ENCODE assay signal across 21 cellular contexts in the genomic region with DNA sequence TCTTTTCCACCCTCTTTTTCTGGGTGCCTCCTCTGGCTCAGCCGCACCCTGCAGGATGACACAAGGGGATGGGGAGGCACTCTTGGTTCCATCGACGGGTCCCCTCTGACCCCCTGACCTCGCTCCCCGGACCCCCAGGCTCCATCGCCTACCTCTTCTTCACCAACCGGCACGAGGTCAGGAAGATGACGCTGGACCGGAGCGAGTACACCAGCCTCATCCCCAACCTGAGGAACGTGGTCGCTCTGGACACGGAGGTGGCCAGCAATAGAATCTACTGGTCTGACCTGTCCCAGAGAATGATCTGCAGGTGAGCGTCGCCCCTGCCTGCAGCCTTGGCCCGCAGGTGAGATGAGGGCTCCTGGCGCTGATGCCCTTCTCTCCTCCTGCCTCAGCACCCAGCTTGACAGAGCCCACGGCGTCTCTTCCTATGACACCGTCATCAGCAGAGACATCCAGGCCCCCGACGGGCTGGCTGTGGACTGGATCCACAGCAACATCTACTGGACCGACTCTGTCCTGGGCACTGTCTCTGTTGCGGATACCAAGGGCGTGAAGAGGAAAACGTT. TPM values are rescaled to one million over a fixed set of nuclear protein-coding genes. Genes with fewer than 3 reads are reported as not detected.
A peak's percentile ranks its signal among the peaks of the same experiment; 100 is the strongest.
DNase-seq lines count a peak whose midpoint lies in the region; ATAC-seq, FAIRE-seq and TF ChIP-seq lines count a peak whose summit lies in the region.
"Had no signal": no experiment of that assay in that cellular context is flagged by ENCODE, and none has a peak within 500 bp of the region (broad histone marks: within the 10 kb centered on the region; RNA-seq: fewer than 3 reads in every experiment).

No MANE protein-coding gene starts in this region.

- H3K9me1 ChIP-seq in K562 (ENCODE audit: control insufficient read depth, insufficient read depth, low read length) = peaks cover 4% of the 10 kb centered on the region

- TF ChIP-seq CTCF in K562 (IDR thresholded peaks at IDR 0.05 in 2 of 3, conservative IDR thresholded peaks at IDR 0.05 in 1 of 3; ENCODE audit: insufficient read depth in 2 of 3, low read depth in 1 of 3, low read length in 3 of 3) (no peak), esophagus squamous epithelium (IDR thresholded peaks at IDR 0.05) (no peak)

- H3K9me3 ChIP-seq in NT2/D1 (ENCODE audit: insufficient read depth, low read length) = no peaks in the 10 kb centered on the region
- H3K9me3 ChIP-seq in K562 (replicated peaks; ENCODE audit: control insufficient read depth, insufficient read depth, low read depth, low read length) = no peaks in the 10 kb centered on the region
- peaks cover 0 to under 1% of the 10 kb centered on the region in 2 donors for H3K9me3 ChIP-seq in neuronal stem cell (replicated peaks in 1 of 2; ENCODE audit: control insufficient read depth in 2 of 2, insufficient read depth in 1 of 2, low read depth in 1 of 2, low read length in 2 of 2)
- H3K9me3 ChIP-seq in HAP-1 = no peaks in the 10 kb centered on the region
- H3K9me3 ChIP-seq in CD8-positive, alpha-beta memory T cell (ENCODE audit: low read length) = no peaks in the 10 kb centered on the region
- H3K9me3 ChIP-seq in esophagus squamous epithelium = no peaks in the 10 kb centered on the region
- H3K9me3 ChIP-seq: SJCRH30 had no signal

- no peak overlapping the region for H2AK5ac ChIP-seq in neuronal stem cell (ENCODE audit: low read depth, low read length)

- peak overlapping the region; percentile 67 for H3K23ac ChIP-seq in neuronal stem cell (ENCODE audit: low read depth, low read length, poor library complexity)

- TF ChIP-seq RAD21 in K562 (CRISPR knock-in tag; conservative IDR thresholded peaks at IDR 0.05 in 1 of 2, IDR thresholded peaks at IDR 0.05 in 1 of 2) = no peak

- peaks cover 2% of the 10 kb centered on the region for H3K4me1 Mint-ChIP-seq in activated CD4-positive, alpha-beta memory T cell treated with anti-CD3 and anti-CD28 coated beads, Interleukin-2, amount 10 ng/mL, durations not matched to agents 7 days and 5 days
- no peaks in the 10 kb centered on the region for H3K4me1 Mint-ChIP-seq in activated CD4-positive, alpha-beta memory T cell treated with anti-CD3 and anti-CD28 coated beads for 36 hours (ENCODE audit: low read depth)
- H3K4me1 Mint-ChIP-seq in CD8-positive, alpha-beta memory T cell = no peaks in the 10 kb centered on the region

- H2BK5ac ChIP-seq in neuronal stem cell (ENCODE audit: low read length) = no peak overlapping the region

- no peaks in the 10 kb centered on the region for H3K27me3 ChIP-seq in NT2/D1 (ENCODE audit: insufficient read depth, insufficient read length)
- H3K27me3 ChIP-seq in K562 (ENCODE audit: control insufficient read depth in 2 of 2, insufficient read depth in 2 of 2, low read length in 2 of 2) = no peaks in the 10 kb centered on the region
- no peaks in the 10 kb centered on the region for H3K27me3 ChIP-seq in neuronal stem cell (ENCODE audit: control insufficient read depth in 3 of 3, insufficient read depth in 3 of 3, low read depth in 1 of 3, low read length in 3 of 3)
- H3K27me3 ChIP-seq in HAP-1 (ENCODE audit: low read depth) = no peaks in the 10 kb centered on the region
- no peaks in the 10 kb centered on the region for H3K27me3 ChIP-seq in CD8-positive, alpha-beta memory T cell (ENCODE audit: insufficient read depth, low read length, poor library complexity, severe bottlenecking)
- no peaks in the 10 kb centered on the region for H3K27me3 ChIP-seq in esophagus squamous epithelium
- H3K27me3 ChIP-seq: SJCRH30 had no signal

- peaks cover 9% of the 10 kb centered on the region for H4K20me1 ChIP-seq in K562 (replicated peaks; ENCODE audit: control insufficient read depth, insufficient read depth, low read length)

- peaks cover 96% of the 10 kb centered on the region for H3K36me3 ChIP-seq in NT2/D1 (ENCODE audit: insufficient read depth, insufficient read length, low read length)
- H3K36me3 ChIP-seq in K562 (ENCODE audit: control insufficient read depth, insufficient read depth, low read length) = peaks cover 98% of the 10 kb centered on the region
- peaks cover 69 to 99% of the 10 kb centered on the region in 2 donors for H3K36me3 ChIP-seq in neuronal stem cell (replicated peaks in 1 of 2; ENCODE audit: control insufficient read depth in 2 of 2, insufficient read depth in 2 of 2, low read length in 2 of 2)
- H3K36me3 ChIP-seq in HAP-1 (replicated peaks) = peaks cover 97% of the 10 kb centered on the region
- peaks cover 8% of the 10 kb centered on the region for H3K36me3 ChIP-seq in CD8-positive, alpha-beta memory T cell (ENCODE audit: insufficient read depth, low read length)
- H3K36me3 ChIP-seq in esophagus squamous epithelium = peaks cover 55 to 100% (median 96%) of the 10 kb centered on the region in 3 donors

- no peak overlapping the region for H3K4me3 Mint-ChIP-seq in activated CD4-positive, alpha-beta memory T cell treated with anti-CD3 and anti-CD28 coated beads, Interleukin-2, amount 10 ng/mL, durations not matched to agents 7 days and 5 days
- no peak overlapping the region for H3K4me3 Mint-ChIP-seq in activated CD4-positive, alpha-beta memory T cell treated with anti-CD3 and anti-CD28 coated beads for 36 hours
- H3K4me3 Mint-ChIP-seq in CD8-positive, alpha-beta memory T cell = no peak overlapping the region

- H3K4me1 ChIP-seq in NT2/D1 (ENCODE audit: insufficient read depth, insufficient read length) (peaks cover 13% of the 10 kb centered on the region), K562 (replicated peaks in 1 of 2; ENCODE audit: control insufficient read depth in 2 of 2, insufficient read depth in 2 of 2, low read length in 2 of 2) (peaks cover 0 to 8% of the 10 kb centered on the region in 2 experiments; a peak in 1 of 5 replicates), neuronal stem cell (ENCODE audit: control insufficient read depth in 2 of 2, insufficient read depth in 1 of 2, low read depth in 1 of 2, low read length in 2 of 2) (no peaks in the 10 kb centered on the region), HAP-1 (no peaks in the 10 kb centered on the region), esophagus squamous epithelium (no peaks in the 10 kb centered on the region)
- H3K4me1 ChIP-seq in CD8-positive, alpha-beta memory T cell (ENCODE audit: insufficient read depth, low read length) = no peaks in the 10 kb centered on the region
- H3K4me1 ChIP-seq: SJCRH30 had no signal

- in situ Hi-C loops in K562 (cut with MboI) (no loop called here), HAP-1 (cut with MboI; ENCODE audit: low sequenced_read_pairs) (loop anchor here (25.0 kb wide), 1 partner anchor 951 kb away; no protein-coding TSS in a partner anchor)

- peaks cover 8% of the 10 kb centered on the region for H3K79me1 ChIP-seq in neuronal stem cell (ENCODE audit: low read depth, low read length)

- no peak overlapping the region for H4K91ac ChIP-seq in neuronal stem cell (ENCODE audit: low read depth, low read length, poor library complexity)

- H2BK120ac ChIP-seq in neuronal stem cell (ENCODE audit: low read depth, low read length) = no peak overlapping the region

- H3K27me3 Mint-ChIP-seq in activated CD4-positive, alpha-beta memory T cell treated with anti-CD3 and anti-CD28 coated beads, Interleukin-2, amount 10 ng/mL, durations not matched to agents 7 days and 5 days = no peaks in the 10 kb centered on the region
- H3K27me3 Mint-ChIP-seq in activated CD4-positive, alpha-beta memory T cell treated with anti-CD3 and anti-CD28 coated beads for 36 hours = no peaks in the 10 kb centered on the region
- no peaks in the 10 kb centered on the region for H3K27me3 Mint-ChIP-seq in CD8-positive, alpha-beta memory T cell

- intact Hi-C loops in activated CD4-positive, alpha-beta memory T cell treated with anti-CD3 and anti-CD28 coated beads for 36 hours (cut with micrococcal nuclease) = no loop called here
- intact Hi-C loops in K562 (cut with micrococcal nuclease) = no loop called here
- intact Hi-C loops in esophagus squamous epithelium (cut with DNase I) = no loop called here

- no peak overlapping the region for H3K4ac ChIP-seq in neuronal stem cell (ENCODE audit: low read length)

- POLR2A ChIA-PET in activated CD4-positive, alpha-beta memory T cell treated with anti-CD3 and anti-CD28 coated beads, Interleukin-2, amount 10 ng/mL, durations not matched to agents 7 days and 5 days (lab: Charles Lee) = no interaction called here
- POLR2A ChIA-PET in activated CD4-positive, alpha-beta memory T cell treated with anti-CD3 and anti-CD28 coated beads for 36 hours (lab: Charles Lee) = no interaction called here
- POLR2A ChIA-PET in K562 (lab: Yijun Ruan, JAX) = interaction anchor here (1.0 to 1.7 kb wide), 3 partner anchors 8 to 9 kb away, joined by 4 to 6 read pairs (median 4); no protein-coding TSS in a partner anchor
- POLR2A ChIA-PET in CD8-positive, alpha-beta memory T cell (lab: Charles Lee) = interaction anchor here (0.7 kb wide), 1 partner anchor 18 kb away, joined by 4 read pairs; no protein-coding TSS in a partner anchor

- 92% methylated on average over 23 of the region's 27 CpGs for WGBS in K562 (ENCODE audit: insufficient coverage, low coverage, missing lambda C conversion rate)
- no CpG with 5 or more reads among the region's 27 CpGs for WGBS in neuronal stem cell (ENCODE audit: extremely low coverage in 2 of 2, insufficient read length in 2 of 2, insufficient replicate concordance in 1 of 2), 2 donors
- WGBS in esophagus squamous epithelium, 2 donors = 100% methylated on average over 1 to 2 of the region's 27 CpGs

- ATAC-seq in K562 = no peak

- peaks cover 36% of the 10 kb centered on the region for H3K79me2 ChIP-seq in K562 (ENCODE audit: control insufficient read depth, insufficient read depth, low read length)

- H2BK15ac ChIP-seq in neuronal stem cell (ENCODE audit: low read length) = no peak overlapping the region

- no peak for DNase-seq in activated CD4-positive, alpha-beta memory T cell treated with anti-CD3 and anti-CD28 coated beads, Interleukin-2, amount 10 ng/mL, durations not matched to agents 7 days and 5 days
- no peak for DNase-seq in activated CD4-positive, alpha-beta memory T cell treated with anti-CD3 and anti-CD28 coated beads for 36 hours
- DNase-seq in NT2/D1 (ENCODE audit: low read depth, low spot score) = no peak
- DNase-seq in K562 (ENCODE audit: extremely low read depth in 1 of 4, low spot score in 3 of 4) = peak in 1 of 4 experiments; percentile 20
- no peak for DNase-seq in neuronal stem cell (ENCODE audit: low spot score)
- DNase-seq in HAP-1 (ENCODE audit: low spot score in 2 of 2) = no peak
- DNase-seq in CD8-positive, alpha-beta memory T cell = no peak
- DNase-seq in esophagus squamous epithelium (lab: John Stamatoyannopoulos, UW) = no peak
- DNase-seq: AML-193, DMS 273 treated with DMSO at 0.1 percent for 48 hours, DND-41, GM23248, NCI-H1417 treated with DMSO at 0.1 percent for 48 hours, NCI-H187 treated with DMSO at 0.1 percent for 48 hours, NCI-H2227 treated with DMSO at 0.1 percent for 48 hours, NCI-H510A treated with DMSO at 0.1 percent for 48 hours, NCI-H774, PC-9, SJCRH30 had no signal

- H2BK12ac ChIP-seq in neuronal stem cell (ENCODE audit: low read length) = no peak overlapping the region

- no peak overlapping the region for H3K18ac ChIP-seq in neuronal stem cell (ENCODE audit: low read length)

- peaks cover 70% of the 10 kb centered on the region for H3K36me3 Mint-ChIP-seq in activated CD4-positive, alpha-beta memory T cell treated with anti-CD3 and anti-CD28 coated beads, Interleukin-2, amount 10 ng/mL, durations not matched to agents 7 days and 5 days (ENCODE audit: low read depth)
- H3K36me3 Mint-ChIP-seq in activated CD4-positive, alpha-beta memory T cell treated with anti-CD3 and anti-CD28 coated beads for 36 hours = peaks cover 56% of the 10 kb centered on the region
- H3K36me3 Mint-ChIP-seq in CD8-positive, alpha-beta memory T cell = peaks cover 6 to 68% (median 10%) of the 10 kb centered on the region in 3 donors

- H3K27ac Mint-ChIP-seq in activated CD4-positive, alpha-beta memory T cell treated with anti-CD3 and anti-CD28 coated beads, Interleukin-2, amount 10 ng/mL, durations not matched to agents 7 days and 5 days = peak overlapping the region; percentile 44
- H3K27ac Mint-ChIP-seq in activated CD4-positive, alpha-beta memory T cell treated with anti-CD3 and anti-CD28 coated beads for 36 hours = no peak overlapping the region
- peak overlapping the region in 1 of 8 donors; percentile 29 for H3K27ac Mint-ChIP-seq in CD8-positive, alpha-beta memory T cell

- H4K8ac ChIP-seq in neuronal stem cell (ENCODE audit: low read depth, low read length) = no peak overlapping the region

- TF ChIP-seq EP300 in K562 (IDR thresholded peaks at IDR 0.05; ENCODE audit: low read length) = no peak

- CTCF ChIA-PET in activated CD4-positive, alpha-beta memory T cell treated with anti-CD3 and anti-CD28 coated beads, Interleukin-2, amount 10 ng/mL, durations not matched to agents 7 days and 5 days (lab: Charles Lee) = no interaction called here
- CTCF ChIA-PET in activated CD4-positive, alpha-beta memory T cell treated with anti-CD3 and anti-CD28 coated beads for 36 hours (lab: Charles Lee) = interaction anchor here (1.6 kb wide), 1 partner anchor 13 kb away, joined by 6 read pairs; no protein-coding TSS in a partner anchor
- CTCF ChIA-PET in K562 (lab: Yijun Ruan, JAX; ENCODE audit: low intra/inter-chr PET ratio) = interaction anchor here (0.6 kb wide), 1 partner anchor 12 kb away, joined by 3 read pairs; no protein-coding TSS in a partner anchor
- CTCF ChIA-PET in CD8-positive, alpha-beta memory T cell (lab: Charles Lee) = interaction anchor here (1.5 kb wide), 1 partner anchor 78 kb away, joined by 3 read pairs; no protein-coding TSS in a partner anchor

- H3K4me2 ChIP-seq in K562 (ENCODE audit: insufficient read depth, low read length) = no peak overlapping the region
- no peak overlapping the region for H3K4me2 ChIP-seq in neuronal stem cell (ENCODE audit: insufficient read depth, low read length, poor library complexity, severe bottlenecking)
- H3K4me2 ChIP-seq: PC-9 had no signal

- H2AFZ ChIP-seq in K562 (ENCODE audit: low read depth, low read length) = no peak overlapping the region
- no peak overlapping the region for H2AFZ ChIP-seq in neuronal stem cell (ENCODE audit: low read length)
- H2AFZ ChIP-seq: GM23248, PC-9 had no signal

- FAIRE-seq in K562 (lab: Jason Lieb, UNC) = no peak

- H3K4me3 ChIP-seq in NT2/D1 (ENCODE audit: insufficient read length, low read depth) (no peak overlapping the region), K562 (no peak overlapping the region), neuronal stem cell (ENCODE audit: low read length in 2 of 2) (no peak overlapping the region), HAP-1 (no peak overlapping the region), esophagus squamous epithelium (no peak overlapping the region)
- H3K4me3 ChIP-seq in CD8-positive, alpha-beta memory T cell (ENCODE audit: low read length) = no peak overlapping the region
- H3K4me3 ChIP-seq: GM23248, PC-9, SJCRH30 had no signal

- H3K9ac ChIP-seq in NT2/D1 (ENCODE audit: insufficient read length, low read depth) (peak overlapping the region; percentile 38), K562 (ENCODE audit: insufficient read depth in 1 of 2, low read depth in 2 of 2, low read length in 2 of 2) (0 out of 4 replicates have a peak overlapping the region, but pooled peaks of 1 of the 2 experiments have one; percentile 22), neuronal stem cell (ENCODE audit: low read depth, low read length, poor library complexity) (no peak overlapping the region)
- H3K9ac ChIP-seq: GM23248 had no signal

- TF ChIP-seq POLR2A in K562 (conservative IDR thresholded peaks at IDR 0.05) (no peak), esophagus squamous epithelium (IDR thresholded peaks at IDR 0.05) (no peak)

- BruUV-seq in K562 (replicated peaks; lab: Mats Ljungman, UMichigan) = TSS peak; percentile 6

- H3K27ac ChIP-seq in K562 (ENCODE audit: extremely low read depth, low read depth, low read length) (no peak overlapping the region), neuronal stem cell (replicated peaks; ENCODE audit: low read length) (no peak overlapping the region), esophagus squamous epithelium (no peak overlapping the region)
- H3K27ac ChIP-seq in CD8-positive, alpha-beta memory T cell (ENCODE audit: low read depth, low read length) = no peak overlapping the region
- H3K27ac ChIP-seq: 22Rv1, C4-2B, GM23248, PC-9, SJCRH30 had no signal

- H3K14ac ChIP-seq in neuronal stem cell (ENCODE audit: low read length) = no peak overlapping the region

- no peaks in the 10 kb centered on the region for H3K9me3 Mint-ChIP-seq in activated CD4-positive, alpha-beta memory T cell treated with anti-CD3 and anti-CD28 coated beads, Interleukin-2, amount 10 ng/mL, durations not matched to agents 7 days and 5 days
- H3K9me3 Mint-ChIP-seq in activated CD4-positive, alpha-beta memory T cell treated with anti-CD3 and anti-CD28 coated beads for 36 hours = no peaks in the 10 kb centered on the region
- H3K9me3 Mint-ChIP-seq in CD8-positive, alpha-beta memory T cell = no peaks in the 10 kb centered on the region

RNA-seq across cellular contexts. Expression of a gene that starts 24.0 kb away (rescaled TPM):
- total RNA-seq in activated CD4-positive, alpha-beta memory T cell treated with anti-CD3 and anti-CD28 coated beads, Interleukin-2, amount 10 ng/mL, durations not matched to agents 7 days and 5 days = 100 to 1,000 TPM; 150 to 160 TPM
- total RNA-seq in activated CD4-positive, alpha-beta memory T cell treated with anti-CD3 and anti-CD28 coated beads for 36 hours = 10 to 100 TPM; 71.3 to 81.6 TPM
- 854 and 2,497 TPM in 2 replicates for total RNA-seq in K562 (2011; cell fraction: chromatin; rRNA removed; ENCODE audit: low replicate concordance)
- total RNA-seq in K562 (2011; cell fraction: nucleolus; rRNA removed) = 1,644 and 1,749 TPM in 2 replicates
- total RNA-seq in K562 (2011; cell fraction: nucleoplasm; rRNA removed) = 955 and 1,119 TPM in 2 replicates
- total RNA-seq in K562 (2014; rRNA removed) = 84.9 and 95.7 TPM in 2 replicates
- 47.0 and 56.0 TPM in 2 replicates for total RNA-seq in K562 (2014; rRNA removed; fragmentation: Illumina TruSeq; extraction: Trizol)
- 76.0 and 82.3 TPM in 2 replicates for total RNA-seq in K562 (2015; rRNA removed; fragmentation: Illumina TruSeq; extraction: Trizol)
- 114 and 121 TPM in 2 replicates for total RNA-seq in K562 (2021)
- 75.7 and 124 TPM in 2 replicates for polyA plus RNA-seq in K562 (2011; rRNA removed)
- polyA plus RNA-seq in K562 (2011; cell fraction: cytosol; rRNA removed) = 68.3 and 70.8 TPM in 2 replicates
- polyA plus RNA-seq in K562 (2011; cell fraction: nucleus; rRNA removed) = 163 and 213 TPM in 2 replicates
- polyA plus RNA-seq in K562 (2012) = 63.2 and 82.8 TPM in 2 replicates
- polyA plus RNA-seq in K562 (2014; fragmentation: Illumina TruSeq; extraction: Trizol) = 56.3 and 63.5 TPM in 2 replicates
- polyA plus RNA-seq in K562 (2014; fragmentation: Nextera tagmentation; extraction: Ambion mirVana) = 10 to 100 TPM; 19.9 to 28.4 TPM
- polyA plus RNA-seq in K562 (2014; rRNA removed) = 44.5 and 59.5 TPM in 2 replicates
- polyA minus RNA-seq in K562 (2011; rRNA and poly(A)+ RNA removed) = 187 and 204 TPM in 2 replicates
- 172 and 211 TPM in 2 replicates for polyA minus RNA-seq in K562 (2011; cell fraction: cytosol; rRNA and poly(A)+ RNA removed)
- 282 and 354 TPM in 2 replicates for polyA minus RNA-seq in K562 (2011; cell fraction: nucleus; rRNA and poly(A)+ RNA removed)
- 54.8 TPM for polyA plus RNA-seq in neuronal stem cell (2013, experiment 1 of 2)
- polyA plus RNA-seq in neuronal stem cell (2013, experiment 2 of 2) = 55.5 TPM
- 10 to 100 TPM; 27.7 to 35.1 TPM for total RNA-seq in CD8-positive, alpha-beta memory T cell
- polyA plus RNA-seq in CD8-positive, alpha-beta memory T cell = 8.2 TPM
- total RNA-seq in esophagus squamous epithelium = 100 to 1,000 TPM in 3 of 4 donors, 10 to 100 TPM in 1; 58.9 to 207 (median 149) TPM

RNA-seq across cellular contexts. Expression of a gene that starts 42.4 kb away (rescaled TPM):
- total RNA-seq in activated CD4-positive, alpha-beta memory T cell treated with anti-CD3 and anti-CD28 coated beads, Interleukin-2, amount 10 ng/mL, durations not matched to agents 7 days and 5 days = 10 to 100 TPM; 68.2 to 72.1 TPM
- total RNA-seq in activated CD4-positive, alpha-beta memory T cell treated with anti-CD3 and anti-CD28 coated beads for 36 hours = 10 to 100 TPM; 64.1 to 70.3 TPM
- total RNA-seq in K562 (2011; cell fraction: chromatin; rRNA removed; ENCODE audit: low replicate concordance) = 42.4 and 88.4 TPM in 2 replicates
- total RNA-seq in K562 (2011; cell fraction: nucleolus; rRNA removed) = 65.7 and 76.1 TPM in 2 replicates
- total RNA-seq in K562 (2011; cell fraction: nucleoplasm; rRNA removed) = 69.6 and 78.4 TPM in 2 replicates
- total RNA-seq in K562 (2014; rRNA removed) (154 and 188 TPM in 2 replicates), K562 (2014; rRNA removed; fragmentation: Illumina TruSeq; extraction: Trizol) (72.8 and 75.2 TPM in 2 replicates), K562 (2015; rRNA removed; fragmentation: Illumina TruSeq; extraction: Trizol) (82.0 and 82.5 TPM in 2 replicates), K562 (2021) (106 and 111 TPM in 2 replicates), esophagus squamous epithelium (10 to 100 TPM in 1 of 4 donors, 1 to 10 TPM in 3; 2.9 to 10.9 (median 6.3) TPM)
- polyA plus RNA-seq in K562 (2011; rRNA removed) (44.3 and 52.6 TPM in 2 replicates), K562 (2014; fragmentation: Illumina TruSeq; extraction: Trizol) (39.1 and 41.6 TPM in 2 replicates), K562 (2014; fragmentation: Nextera tagmentation; extraction: Ambion mirVana) (10 to 100 TPM; 18.2 to 26.8 TPM), K562 (2014; rRNA removed) (60.9 and 66.7 TPM in 2 replicates)
- polyA plus RNA-seq in K562 (2011; cell fraction: cytosol; rRNA removed) = 44.2 and 55.5 TPM in 2 replicates
- 63.2 and 80.4 TPM in 2 replicates for polyA plus RNA-seq in K562 (2011; cell fraction: nucleus; rRNA removed)
- 45.4 and 60.6 TPM in 2 replicates for polyA plus RNA-seq in K562 (2012)
- polyA minus RNA-seq in K562 (2011; rRNA and poly(A)+ RNA removed) = 102 and 155 TPM in 2 replicates
- 81.5 and 101 TPM in 2 replicates for polyA minus RNA-seq in K562 (2011; cell fraction: cytosol; rRNA and poly(A)+ RNA removed)
- 28.3 and 31.5 TPM in 2 replicates for polyA minus RNA-seq in K562 (2011; cell fraction: nucleus; rRNA and poly(A)+ RNA removed)
- 21.3 TPM for polyA plus RNA-seq in neuronal stem cell (2013, experiment 1 of 2)
- polyA plus RNA-seq in neuronal stem cell (2013, experiment 2 of 2) = 22.7 TPM
- total RNA-seq in CD8-positive, alpha-beta memory T cell = 10 to 100 TPM; 35.3 to 37.2 TPM
- not detected for polyA plus RNA-seq in CD8-positive, alpha-beta memory T cell

Comparison
In these comparisons a context has a peak if more than half of its experiments do, and no peak if none do; other contexts are left out.
1. POLR2A ChIA-PET loops: an anchor here in K562 (1.0 to 1.7 kb wide) and CD8-positive, alpha-beta memory T cell (0.7 kb wide); none called in activated CD4-positive, alpha-beta memory T cell treated with anti-CD3 and anti-CD28 coated beads, Interleukin-2, amount 10 ng/mL, durations not matched to agents 7 days and 5 days and activated CD4-positive, alpha-beta memory T cell treated with anti-CD3 and anti-CD28 coated beads for 36 hours.